ENCODE assay signal across 7 cellular contexts in genomic region chr19:11035441-11036377, GRCh38. TPM values are rescaled to one million over a fixed set of nuclear protein-coding genes. Genes with fewer than 3 reads are reported as not detected.
DNase-seq lines count a peak whose midpoint lies in the region; ATAC-seq, FAIRE-seq and TF ChIP-seq lines count a peak whose summit lies in the region.

No MANE protein-coding gene starts in this region.

- TF ChIP-seq CTCF in VCaP (conservative IDR thresholded peaks at IDR 0.05) (peak; percentile 87), breast epithelium (IDR thresholded peaks at IDR 0.05) (peak; percentile 83 to 94 (median 91))

- H3K27me3 ChIP-seq in breast epithelium = no peaks in the 10 kb centered on the region

- DNase-seq in GM12892 (ENCODE audit: insufficient read length) (peak; percentile 89), NCI-H2171 (lab: John Stamatoyannopoulos, UW) (peak; percentile 94), breast epithelium (ENCODE audit: low spot score in 2 of 2) (peak; percentile 92), islet precursor cell (peak; percentile 94)
- DNase-seq in stimulated activated CD4-positive, alpha-beta T cell treated with anti-CD3 and anti-CD28 coated beads, Interleukin-15, amount 100 ng/mL, for 48 hours (ENCODE audit: low read depth in 2 of 2) = peak; percentile 69 to 78

- peaks cover 0 to 3% of the 10 kb centered on the region in 2 donors for H3K4me1 ChIP-seq in breast epithelium

- H3K27ac ChIP-seq in VCaP (no peak overlapping the region), breast epithelium (peak overlapping the region; percentile 61 to 81)

- H3K36me3 ChIP-seq in breast epithelium = peaks cover 3% of the 10 kb centered on the region

- ATAC-seq in HG02885 (IDR thresholded peaks at IDR 0.05; ENCODE audit: poor library complexity, unreplicated experiment) = peak; percentile 74

- FAIRE-seq in GM12892 (lab: Jason Lieb, UNC) = peak; percentile 94

- H3K9me3 ChIP-seq in breast epithelium = no peaks in the 10 kb centered on the region

- TF ChIP-seq POLR2A in GM12892 (IDR thresholded peaks at IDR 0.05; ENCODE audit: low read depth, low read length) (peak; percentile 47), breast epithelium (IDR thresholded peaks at IDR 0.05) (no peak)

- intact Hi-C loops in breast epithelium (cut with DNase I; ENCODE audit: low total_unique reads) = no loop called here

- no peak overlapping the region for H3K4me3 ChIP-seq in breast epithelium

RNA-seq across cellular contexts. Expression of gene LDLR, which starts 53.6 kb away (rescaled TPM):
- polyA plus RNA-seq in GM12892 (2012; ENCODE audit: missing spikeins) = 17.7 TPM
- total RNA-seq in breast epithelium = 10 to 100 TPM; 12.6 to 47.4 (median 45.6) TPM
